1 cellular context compared by ENCODE assay signal in genomic region chr14:25396128-25396527, GRCh38.
TF ChIP-seq lines count a peak whose summit lies in the region.

No MANE protein-coding gene starts in this region.

TF ChIP-seq in GM12878, 131 proteins besides CTCF, POLR2A, EP300 and RAD21:
- TF ChIP-seq ATF2 (IDR thresholded peaks at IDR 0.05; ENCODE audit: low read length) = 0 out of 2 replicates have a peak, but pooled peaks have one; percentile 30
- TF ChIP-seq MTA2 (IDR thresholded peaks at IDR 0.05; ENCODE audit: low read depth) = peak; percentile 68
- 0 out of 2 replicates have a peak, but pooled peaks have one; percentile 24 for TF ChIP-seq FOXM1 (IDR thresholded peaks at IDR 0.05; ENCODE audit: low read depth, low read length)
- TF ChIP-seq USF2 (IDR thresholded peaks at IDR 0.05; ENCODE audit: borderline replicate concordance, low read depth, low read length) = no peak
- no peak for TF ChIP-seq JUND (IDR thresholded peaks at IDR 0.05; ENCODE audit: low read depth, low read length)
- no peak for TF ChIP-seq FOXK2 (IDR thresholded peaks at IDR 0.05)
- peak; percentile 38; the same call in 1 of the 2 replicates for TF ChIP-seq JUNB (IDR thresholded peaks at IDR 0.05)
- TF ChIP-seq BCL11A (IDR thresholded peaks at IDR 0.05; ENCODE audit: low read depth, low read length) = peak; percentile 33; the same call in 1 of the 2 replicates
- no peak for TF ChIP-seq CBX5 (IDR thresholded peaks at IDR 0.05; ENCODE audit: low read depth)
- peak; percentile 49; the same call in 1 of the 2 replicates for TF ChIP-seq RUNX3 (IDR thresholded peaks at IDR 0.05; ENCODE audit: low read length)
- no peak for TF ChIP-seq HDAC2 (IDR thresholded peaks at IDR 0.05)
- peak; percentile 40; the same call in 1 of the 2 replicates for TF ChIP-seq NFIC (IDR thresholded peaks at IDR 0.05; ENCODE audit: low read depth, low read length)
- no peak for TF ChIP-seq CHD2 (IDR thresholded peaks at IDR 0.05; ENCODE audit: borderline replicate concordance, low read depth, low read length)
- no peak for TF ChIP-seq ZNF217 (IDR thresholded peaks at IDR 0.05)
- TF ChIP-seq MEF2B (IDR thresholded peaks at IDR 0.05; ENCODE audit: partially characterized antibody, poor library complexity, severe bottlenecking) = peak; percentile 63
- no peak for TF ChIP-seq STAT1 (conservative IDR thresholded peaks at IDR 0.05)
- 0 out of 2 replicates have a peak, but pooled peaks have one; percentile 66 for TF ChIP-seq MEF2A (IDR thresholded peaks at IDR 0.05; ENCODE audit: insufficient read depth, low read depth, low read length)
- TF ChIP-seq BMI1 (IDR thresholded peaks at IDR 0.05; ENCODE audit: borderline replicate concordance) = no peak
TF ChIP-seq in GM12878: peak in this region for 9.
